16 cellular contexts compared by ENCODE assay signal in the genomic region with DNA sequence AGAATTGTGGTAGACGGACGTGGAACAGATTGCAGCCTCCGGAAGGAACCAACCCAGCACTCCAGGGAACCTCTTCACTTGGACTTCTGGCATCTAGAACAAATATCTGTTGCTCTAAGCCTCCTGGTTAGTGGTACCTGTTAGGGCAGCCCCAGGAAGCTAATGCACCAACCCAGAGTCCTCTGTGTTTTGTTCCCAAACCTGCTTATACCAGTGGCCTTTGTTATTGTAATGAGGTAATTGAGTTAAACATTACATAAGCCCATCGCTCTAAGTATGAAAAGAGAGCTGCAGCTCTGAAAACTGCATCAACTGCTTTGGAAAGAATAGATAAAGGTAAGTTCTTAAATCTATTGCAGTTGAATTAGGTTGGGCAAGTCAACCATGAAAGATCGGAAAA.
DNase-seq lines count a peak whose midpoint lies in the region; ATAC-seq, FAIRE-seq and TF ChIP-seq lines count a peak whose summit lies in the region.
"Had no signal": no experiment of that assay in that cellular context is flagged by ENCODE, and none has a peak within 500 bp of the region (broad histone marks: within the 10 kb centered on the region; RNA-seq: fewer than 3 reads in every experiment).

No MANE protein-coding gene starts in this region.

- H3K27me3 ChIP-seq in pancreas (no peaks in the 10 kb centered on the region), small intestine (ENCODE audit: control insufficient read depth in 2 of 2, insufficient read depth in 2 of 2, low read length in 2 of 2) (no peaks in the 10 kb centered on the region)
- H3K27me3 ChIP-seq: BLaER1 had no signal

- no peaks in the 10 kb centered on the region for H3K4me1 ChIP-seq in pancreas
- no peaks in the 10 kb centered on the region for H3K4me1 ChIP-seq in small intestine (ENCODE audit: control insufficient read depth in 2 of 2, insufficient read depth in 1 of 2, low read depth in 1 of 2, low read length in 1 of 2)
- H3K4me1 ChIP-seq: BLaER1 had no signal

- no peaks in the 10 kb centered on the region for H3K36me3 ChIP-seq in pancreas
- no peaks in the 10 kb centered on the region for H3K36me3 ChIP-seq in small intestine (ENCODE audit: control insufficient read depth in 2 of 2, insufficient read depth in 2 of 2, low read length in 2 of 2)
- H3K36me3 ChIP-seq: BLaER1 had no signal

- no peak overlapping the region for H3K4me3 ChIP-seq in pancreas
- H3K4me3 ChIP-seq in small intestine (ENCODE audit: low read depth in 1 of 2, low read length in 2 of 2), result no peak overlapping the region
- H3K4me3 ChIP-seq: BLaER1, GM12878 had no signal

- FAIRE-seq in pancreas (lab: Jason Lieb, UNC) (no peak), small intestine (lab: Jason Lieb, UNC) (no peak)
- FAIRE-seq: GM12878, GM19239, H1 had no signal

- WGBS in pancreas, 2 donors, result 61 to 64% methylated on average over 5 of the region's 5 CpGs
- WGBS in small intestine, 3 donors, result 67 to 71% (median 67%) methylated on average over 5 of the region's 5 CpGs

- peak overlapping the region in 2 of 4 donors; percentile 52 to 59 for H3K27ac ChIP-seq in pancreas
- no peak overlapping the region for H3K27ac ChIP-seq in small intestine (ENCODE audit: low read depth in 1 of 2, low read length in 1 of 2)
- H3K27ac ChIP-seq: BLaER1 had no signal

- no peaks in the 10 kb centered on the region for H3K9me3 ChIP-seq in pancreas
- no peaks in the 10 kb centered on the region for H3K9me3 ChIP-seq in small intestine (ENCODE audit: control insufficient read depth, low read depth)
- H3K9me3 ChIP-seq: BLaER1 had no signal

- peak; percentile 32 to 74 (median 68) for ATAC-seq in pancreas
- no peak for ATAC-seq in HG02884 (IDR thresholded peaks at IDR 0.05; ENCODE audit: unreplicated experiment)
- ATAC-seq in omental fat pad (ENCODE audit: low FRiP score), result no peak
- ATAC-seq: GM12878 had no signal

- intact Hi-C loops in pancreas (cut with DNase I), result no loop called here

- TF ChIP-seq CTCF in pancreas (IDR thresholded peaks at IDR 0.05), result no peak
- TF ChIP-seq CTCF in omental fat pad (IDR thresholded peaks at IDR 0.05), result no peak

- DNase-seq in NCI-H748 (lab: John Stamatoyannopoulos, UW; ENCODE audit: unreplicated experiment) (peak; percentile 17), NCI-H748 treated with DMSO at 0.1 percent for 48 hours (lab: John Stamatoyannopoulos, UW) (no peak), kidney tubule cell (ENCODE audit: low spot score) (peak; percentile 4), pancreas (no peak), small intestine (no peak), omental fat pad (ENCODE audit: low spot score) (no peak)
- DNase-seq: 8988T; Calu3; CD4-positive, alpha-beta memory T cell; DMS79 treated with DMSO at 0.1 percent for 48 hours; H9 had no signal

Comparison
In these comparisons a context has a peak if more than half of its experiments do, and no peak if none do; other contexts are left out.
1. DNase-seq: peak in NCI-H748 (single experiment) and kidney tubule cell (single experiment); none in NCI-H748 treated with DMSO at 0.1 percent for 48 hours (single experiment), pancreas (0 of 6), small intestine (single experiment) and omental fat pad (single experiment).
2. ATAC-seq: peak in pancreas (4 of 4); none in HG02884 (single experiment) and omental fat pad (single experiment).